In genomic region chr1:18875107-18875795, GRCh38 we compare ENCODE assay signal across 8 cellular contexts. TPM values are rescaled to one million over a fixed set of nuclear protein-coding genes. Genes with fewer than 3 reads are reported as not detected.
DNase-seq lines count a peak whose midpoint lies in the region; ATAC-seq and TF ChIP-seq lines count a peak whose summit lies in the region.

No MANE protein-coding gene starts in this region.

- no peak for TF ChIP-seq POLR2A in NB4 (IDR thresholded peaks at IDR 0.05; ENCODE audit: extremely low read depth, insufficient read length)

- H3K27ac Mint-ChIP-seq in T-helper 17 cell: no peak overlapping the region

- H3K27me3 ChIP-seq in right atrium auricular region: no peaks in the 10 kb centered on the region

- no peaks in the 10 kb centered on the region for H3K4me1 ChIP-seq in right atrium auricular region

- DNase-seq in G401 (ENCODE audit: low spot score): peak; percentile 79
- DNase-seq in NB4 (ENCODE audit: low read depth): peak; percentile 80
- peak; percentile 38 to 59 (median 45) for DNase-seq in T-helper 17 cell
- DNase-seq in amniotic stem cell (lab: John Stamatoyannopoulos, UW): peak; percentile 13
- DNase-seq in right atrium auricular region (ENCODE audit: low spot score): peak; percentile 89
- peak; percentile 69 for DNase-seq in renal cortical epithelial cell (ENCODE audit: low read depth)

- no peaks in the 10 kb centered on the region for H3K27me3 Mint-ChIP-seq in T-helper 17 cell

- H3K4me3 Mint-ChIP-seq in T-helper 17 cell: no peak overlapping the region

- no peaks in the 10 kb centered on the region for H3K36me3 ChIP-seq in right atrium auricular region

- ATAC-seq in T-helper 17 cell (peak; percentile 73), GM18861 (IDR thresholded peaks at IDR 0.05; ENCODE audit: unreplicated experiment) (no peak), HG02678 (IDR thresholded peaks at IDR 0.05; ENCODE audit: unreplicated experiment) (no peak)

- no peaks in the 10 kb centered on the region for H3K9me3 ChIP-seq in T-helper 17 cell (ENCODE audit: control insufficient read depth, low read length, poor library complexity, severe bottlenecking)
- no peaks in the 10 kb centered on the region for H3K9me3 ChIP-seq in right atrium auricular region

- in situ Hi-C loops in G401 (cut with HindIII; ENCODE audit: low sequenced_read_pairs): no loop called here

- H3K36me3 Mint-ChIP-seq in T-helper 17 cell (ENCODE audit: low read depth): no peaks in the 10 kb centered on the region

- no peaks in the 10 kb centered on the region for H3K4me1 Mint-ChIP-seq in T-helper 17 cell

- peak; percentile 78 for TF ChIP-seq CTCF in NB4 (IDR thresholded peaks at IDR 0.05; ENCODE audit: low read depth, low read length)
- TF ChIP-seq CTCF in right atrium auricular region (IDR thresholded peaks at IDR 0.05): peak; percentile 79 to 88

- H3K4me3 ChIP-seq in NB4 (ENCODE audit: low read depth, low read length) (no peak overlapping the region), right atrium auricular region (no peak overlapping the region)

- no peak overlapping the region for H3K27ac ChIP-seq in right atrium auricular region

RNA-seq across cellular contexts. Expression of gene TAS1R2, which starts 15.8 kb away (rescaled TPM):
- not detected in 2 replicates for total RNA-seq in G401 (2014; rRNA removed; shearing (Covaris generic))
- total RNA-seq in T-helper 17 cell (not detected), right atrium auricular region (not detected), renal cortical epithelial cell (not detected in 2 replicates)

RNA-seq across cellular contexts. Expression of gene ALDH4A1, which starts 27.1 kb away (rescaled TPM):
- 40.5 and 51.4 TPM in 2 replicates for total RNA-seq in G401 (2014; rRNA removed; shearing (Covaris generic))
- 1 to 10 TPM; 1.1 to 1.2 TPM for total RNA-seq in T-helper 17 cell
- total RNA-seq in right atrium auricular region: 10 to 100 TPM; 22.6 to 27.3 TPM
- 39.5 and 42.0 TPM in 2 replicates for total RNA-seq in renal cortical epithelial cell

Comparison
In these comparisons a context has a peak if more than half of its experiments do, and no peak if none do; other contexts are left out.
1. DNase-seq: peak in every context shown above with its lines; median percentile 89 in right atrium auricular region; 80 in NB4; 79 in G401; 69 in renal cortical epithelial cell; 45 in T-helper 17 cell; 13 in amniotic stem cell.
2. RNA of gene ALDH4A1, which starts 27.1 kb away (total RNA-seq): 40.5 to 51.4 TPM in G401, 39.5 to 42.0 TPM in renal cortical epithelial cell and 22.6 to 27.3 TPM in right atrium auricular region; 1.1 to 1.2 TPM in T-helper 17 cell; every median in the first group is over 10 times any median in the second.